16 cellular contexts compared by ENCODE assay signal in the genomic region with DNA sequence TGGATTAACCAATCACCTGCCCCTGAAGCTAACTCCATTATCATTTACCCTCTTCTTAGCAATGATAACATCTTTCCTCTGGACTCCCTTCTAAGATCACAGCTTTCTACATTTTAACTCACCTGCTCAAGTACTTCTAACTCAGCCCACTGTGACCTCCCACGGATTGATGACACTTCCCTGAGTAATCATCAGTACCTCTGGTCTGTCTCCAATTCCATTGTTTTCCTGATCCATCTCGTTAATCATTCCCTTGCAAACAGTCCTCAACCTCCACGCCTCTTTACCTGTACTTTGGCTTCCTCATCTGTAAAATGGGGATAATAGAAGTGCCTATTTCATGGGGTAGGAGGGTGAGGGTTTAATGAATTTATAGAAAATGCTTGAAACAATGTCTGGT.
"Had no signal": no experiment of that assay in that cellular context is flagged by ENCODE, and none has a peak within 500 bp of the region (broad histone marks: within the 10 kb centered on the region; RNA-seq: fewer than 3 reads in every experiment).

No MANE protein-coding gene starts in this region.

- H3K4me3 ChIP-seq: coronary artery, dorsolateral prefrontal cortex, hepatocyte, right atrium auricular region, sigmoid colon, skin epidermis, suprapubic skin, thyroid gland had no signal

- H3K27me3 ChIP-seq: dorsolateral prefrontal cortex, hepatocyte, right atrium auricular region, sigmoid colon, suprapubic skin, thyroid gland had no signal

- H3K4me1 ChIP-seq: right atrium auricular region, sigmoid colon, suprapubic skin, thyroid gland had no signal

- DNase-seq: dorsolateral prefrontal cortex; effector CD8-positive, alpha-beta T cell; foreskin melanocyte; head of caudate nucleus; natural killer cell; posterior cingulate gyrus; sigmoid colon; stimulated activated CD4-positive, alpha-beta T cell treated with anti-CD3 and anti-CD28 coated beads, Interleukin-2, amount 100 ng/mL, for 24 hours; stimulated activated naive CD4-positive, alpha-beta T cell; thyroid gland had no signal

- H3K36me3 ChIP-seq: right atrium auricular region, sigmoid colon, suprapubic skin, thyroid gland had no signal

- H3K79me2 ChIP-seq: hepatocyte had no signal

- H3K9me3 ChIP-seq: right atrium auricular region, sigmoid colon, suprapubic skin, thyroid gland had no signal

- ATAC-seq: left lobe of liver, natural killer cell had no signal

- H2AFZ ChIP-seq: hepatocyte had no signal

- H3K4me2 ChIP-seq: hepatocyte had no signal

- H3K27ac ChIP-seq: coronary artery, dorsolateral prefrontal cortex, hepatocyte, right atrium auricular region, sigmoid colon, skin epidermis, suprapubic skin, thyroid gland had no signal
